Comparison of ENCODE assay signal across 8 cellular contexts in the genomic region with DNA sequence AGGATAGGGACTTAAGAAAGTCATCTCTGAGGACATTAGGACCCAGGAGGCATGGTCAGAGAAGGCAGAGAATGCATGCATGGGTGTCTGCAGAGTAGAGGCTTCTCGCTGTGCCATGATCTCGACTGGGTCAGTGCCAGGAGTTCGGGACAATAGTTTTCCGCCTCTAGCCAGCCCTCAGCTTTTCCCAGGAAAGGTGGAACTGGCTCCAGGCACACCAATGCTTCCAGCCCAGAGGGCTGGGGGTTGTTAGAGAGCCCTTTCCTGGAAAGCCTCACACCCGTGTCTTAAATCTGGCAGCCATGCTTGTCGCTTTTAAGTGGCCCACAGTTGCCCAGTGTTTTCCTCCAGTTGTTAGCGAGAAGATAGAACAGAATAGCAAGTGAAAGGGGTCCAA.
DNase-seq lines count a peak whose midpoint lies in the region; ATAC-seq and TF ChIP-seq lines count a peak whose summit lies in the region.

No MANE protein-coding gene starts in this region.

- no peak for TF ChIP-seq POLR2A in transverse colon (IDR thresholded peaks at IDR 0.05)

- 71% methylated on average over 7 of the region's 7 CpGs for WGBS in right cardiac atrium
- WGBS in transverse colon (ENCODE audit: low coverage in 1 of 2), 2 donors: 27 to 40% methylated on average over 1 to 7 of the region's 7 CpGs

- intact Hi-C loops in right cardiac atrium (cut with DNase I): no loop called here
- intact Hi-C loops in transverse colon (cut with DNase I; ENCODE audit: low total_unique reads): no loop called here
- intact Hi-C loops in posterior vena cava (cut with DNase I): no loop called here

- H3K27me3 ChIP-seq in right cardiac atrium (ENCODE audit: control insufficient read depth, insufficient read depth): no peaks in the 10 kb centered on the region
- no peaks in the 10 kb centered on the region for H3K27me3 ChIP-seq in transverse colon

- H3K9me3 ChIP-seq in right cardiac atrium (ENCODE audit: control insufficient read depth, low read length) (peaks cover 10% of the 10 kb centered on the region), transverse colon (no peaks in the 10 kb centered on the region)

- ATAC-seq in GM21367 (IDR thresholded peaks at IDR 0.05; ENCODE audit: unreplicated experiment) (peak; percentile 18), HG03558 (IDR thresholded peaks at IDR 0.05; ENCODE audit: extremely low read depth, unreplicated experiment) (peak; percentile 4), SK-N-SH treated with all-trans-retinoic acid at 6 μM for 48 hours (peak; percentile 87), right cardiac atrium (peak in 1 of 2 donors; percentile 75), omental fat pad (ENCODE audit: low FRiP score) (no peak)

- H3K27ac ChIP-seq in right cardiac atrium (ENCODE audit: low read length) (peak overlapping the region; percentile 73), transverse colon (peak overlapping the region; percentile 74 to 86 (median 80))

- DNase-seq in DMS79 (lab: John Stamatoyannopoulos, UW) (peak; percentile 31), right cardiac atrium (peak in 1 of 3 donors; percentile 16), transverse colon (peak; percentile 18), posterior vena cava (ENCODE audit: low spot score) (no peak), omental fat pad (ENCODE audit: low spot score) (no peak)

- H3K36me3 ChIP-seq in transverse colon: no peaks in the 10 kb centered on the region

- in situ Hi-C loops in transverse colon (cut with MboI; ENCODE audit: low pct_ligation_motif_present in 1 of 4, low pct_unique_long_range_greater_than_20kb in 1 of 4, low sequenced_read_pairs in 3 of 4): no loop called here

- no peak for TF ChIP-seq EP300 in transverse colon (IDR thresholded peaks at IDR 0.05; ENCODE audit: low read depth)

- no peak for TF ChIP-seq CTCF in transverse colon (IDR thresholded peaks at IDR 0.05)
- no peak for TF ChIP-seq CTCF in omental fat pad (IDR thresholded peaks at IDR 0.05)

- H3K4me1 ChIP-seq in right cardiac atrium (ENCODE audit: control insufficient read depth, insufficient read depth, low read length): no peaks in the 10 kb centered on the region
- H3K4me1 ChIP-seq in transverse colon: peaks cover 0 to 11% (median 0%) of the 10 kb centered on the region in 4 donors

- peak overlapping the region; percentile 48 for H3K4me3 ChIP-seq in right cardiac atrium (ENCODE audit: low read length)
- H3K4me3 ChIP-seq in transverse colon: peak overlapping the region; percentile 36 to 60 (median 44)

TF ChIP-seq in SK-N-SH treated with all-trans-retinoic acid at 6 μM for 48 hours, 23 proteins besides CTCF, POLR2A, EP300 and RAD21:
- TF ChIP-seq, protein P1, sequence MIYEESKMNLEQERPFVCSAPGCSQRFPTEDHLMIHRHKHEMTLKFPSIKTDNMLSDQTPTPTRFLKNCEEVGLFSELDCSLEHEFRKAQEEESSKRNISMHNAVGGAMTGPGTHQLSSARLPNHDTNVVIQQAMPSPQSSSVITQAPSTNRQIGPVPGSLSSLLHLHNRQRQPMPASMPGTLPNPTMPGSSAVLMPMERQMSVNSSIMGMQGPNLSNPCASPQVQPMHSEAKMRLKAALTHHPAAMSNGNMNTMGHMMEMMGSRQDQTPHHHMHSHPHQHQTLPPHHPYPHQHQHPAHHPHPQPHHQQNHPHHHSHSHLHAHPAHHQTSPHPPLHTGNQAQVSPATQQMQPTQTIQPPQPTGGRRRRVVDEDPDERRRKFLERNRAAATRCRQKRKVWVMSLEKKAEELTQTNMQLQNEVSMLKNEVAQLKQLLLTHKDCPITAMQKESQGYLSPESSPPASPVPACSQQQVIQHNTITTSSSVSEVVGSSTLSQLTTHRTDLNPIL (CRISPR knock-in tag; IDR thresholded peaks at IDR 0.05; ENCODE audit: low read depth): no peak
- TF ChIP-seq ARNTL (CRISPR knock-in tag; IDR thresholded peaks at IDR 0.05; ENCODE audit: borderline replicate concordance, low read depth) (no peak), OSR1 (CRISPR knock-in tag; IDR thresholded peaks at IDR 0.05) (no peak), ZC3H10 (CRISPR knock-in tag; IDR thresholded peaks at IDR 0.05) (no peak), ZFP3 (CRISPR knock-in tag; IDR thresholded peaks at IDR 0.05) (no peak), ZNF565 (CRISPR knock-in tag; conservative IDR thresholded peaks at IDR 0.05; ENCODE audit: low read depth) (no peak), ZNF70 (CRISPR knock-in tag; IDR thresholded peaks at IDR 0.05) (no peak), CSDC2 (CRISPR knock-in tag; IDR thresholded peaks at IDR 0.05) (no peak), ESRRG (CRISPR knock-in tag; IDR thresholded peaks at IDR 0.05) (no peak), ISL1 (CRISPR knock-in tag; IDR thresholded peaks at IDR 0.05) (no peak), SNAI2 (CRISPR knock-in tag; IDR thresholded peaks at IDR 0.05) (no peak), BACH2 (CRISPR knock-in tag; IDR thresholded peaks at IDR 0.05; ENCODE audit: borderline replicate concordance) (no peak), GLIS3 (CRISPR knock-in tag; IDR thresholded peaks at IDR 0.05) (no peak), RARB (CRISPR knock-in tag; IDR thresholded peaks at IDR 0.05) (no peak), ZFP30 (CRISPR knock-in tag; IDR thresholded peaks at IDR 0.05) (no peak), ZNF8 (CRISPR knock-in tag; IDR thresholded peaks at IDR 0.05) (no peak), TOX (CRISPR knock-in tag; IDR thresholded peaks at IDR 0.05; ENCODE audit: borderline replicate concordance) (no peak), PPARA (CRISPR knock-in tag; IDR thresholded peaks at IDR 0.05; ENCODE audit: borderline replicate concordance) (no peak)
- TF ChIP-seq, protein P2, sequence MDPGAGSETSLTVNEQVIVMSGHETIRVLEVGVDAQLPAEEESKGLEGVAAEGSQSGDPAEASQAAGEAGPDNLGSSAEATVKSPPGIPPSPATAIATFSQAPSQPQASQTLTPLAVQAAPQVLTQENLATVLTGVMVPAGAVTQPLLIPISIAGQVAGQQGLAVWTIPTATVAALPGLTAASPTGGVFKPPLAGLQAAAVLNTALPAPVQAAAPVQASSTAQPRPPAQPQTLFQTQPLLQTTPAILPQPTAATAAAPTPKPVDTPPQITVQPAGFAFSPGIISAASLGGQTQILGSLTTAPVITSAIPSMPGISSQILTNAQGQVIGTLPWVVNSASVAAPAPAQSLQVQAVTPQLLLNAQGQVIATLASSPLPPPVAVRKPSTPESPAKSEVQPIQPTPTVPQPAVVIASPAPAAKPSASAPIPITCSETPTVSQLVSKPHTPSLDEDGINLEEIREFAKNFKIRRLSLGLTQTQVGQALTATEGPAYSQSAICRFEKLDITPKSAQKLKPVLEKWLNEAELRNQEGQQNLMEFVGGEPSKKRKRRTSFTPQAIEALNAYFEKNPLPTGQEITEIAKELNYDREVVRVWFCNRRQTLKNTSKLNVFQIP (CRISPR knock-in tag; IDR thresholded peaks at IDR 0.05; ENCODE audit: borderline replicate concordance, low read depth): no peak
- TF ChIP-seq, protein P3, sequence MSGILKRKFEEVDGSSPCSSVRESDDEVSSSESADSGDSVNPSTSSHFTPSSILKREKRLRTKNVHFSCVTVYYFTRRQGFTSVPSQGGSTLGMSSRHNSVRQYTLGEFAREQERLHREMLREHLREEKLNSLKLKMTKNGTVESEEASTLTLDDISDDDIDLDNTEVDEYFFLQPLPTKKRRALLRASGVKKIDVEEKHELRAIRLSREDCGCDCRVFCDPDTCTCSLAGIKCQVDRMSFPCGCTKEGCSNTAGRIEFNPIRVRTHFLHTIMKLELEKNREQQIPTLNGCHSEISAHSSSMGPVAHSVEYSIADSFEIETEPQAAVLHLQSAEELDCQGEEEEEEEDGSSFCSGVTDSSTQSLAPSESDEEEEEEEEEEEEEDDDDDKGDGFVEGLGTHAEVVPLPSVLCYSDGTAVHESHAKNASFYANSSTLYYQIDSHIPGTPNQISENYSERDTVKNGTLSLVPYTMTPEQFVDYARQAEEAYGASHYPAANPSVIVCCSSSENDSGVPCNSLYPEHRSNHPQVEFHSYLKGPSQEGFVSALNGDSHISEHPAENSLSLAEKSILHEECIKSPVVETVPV (CRISPR knock-in tag; IDR thresholded peaks at IDR 0.05): no peak
TF ChIP-seq in SK-N-SH treated with all-trans-retinoic acid at 6 μM for 48 hours: peak in this region for 0.

Comparison
In these comparisons a context has a peak if more than half of its experiments do, and no peak if none do; other contexts are left out.
1. DNase-seq: peak in DMS79 (single experiment) and transverse colon (single experiment); none in posterior vena cava (single experiment) and omental fat pad (single experiment).